8 cellular contexts compared by ENCODE assay signal in genomic region chr12:54352022-54352531, GRCh38. TPM values are rescaled to one million over a fixed set of nuclear protein-coding genes. Genes with fewer than 3 reads are reported as not detected.
DNase-seq lines count a peak whose midpoint lies in the region; ATAC-seq and TF ChIP-seq lines count a peak whose summit lies in the region.

No MANE protein-coding gene starts in this region.

- H3K9ac ChIP-seq in iPS-18a (ENCODE audit: low read length): peak overlapping the region; percentile 50

- H3K4me3 ChIP-seq in BJ (ENCODE audit: low read depth, low read length): peak overlapping the region; percentile 10; the same call in 1 of the 2 replicates
- H3K4me3 ChIP-seq in iPS-18a (ENCODE audit: low read length): peak overlapping the region; percentile 65

- H3K4me1 ChIP-seq in iPS-18a (ENCODE audit: control insufficient read depth, low read depth, low read length): peaks cover 59% of the 10 kb centered on the region

- no peaks in the 10 kb centered on the region for H3K9me3 ChIP-seq in iPS-18a (ENCODE audit: control insufficient read depth, low read depth, low read length)

- H3K27ac Mint-ChIP-seq in activated naive CD4-positive, alpha-beta T cell treated with anti-CD3 and anti-CD28 coated beads, Interleukin-2, amount 50 U/mL, for 24 hours: peak overlapping the region; percentile 74

- ATAC-seq in GM21528 (IDR thresholded peaks at IDR 0.05; ENCODE audit: low FRiP score, unreplicated experiment): no peak

- H3K27ac ChIP-seq in iPS-18a (ENCODE audit: low read length): peak overlapping the region; percentile 43

- peaks cover 7% of the 10 kb centered on the region for H3K36me3 Mint-ChIP-seq in activated naive CD4-positive, alpha-beta T cell treated with anti-CD3 and anti-CD28 coated beads, Interleukin-2, amount 50 U/mL, for 24 hours

- H3K9me3 Mint-ChIP-seq in activated naive CD4-positive, alpha-beta T cell treated with anti-CD3 and anti-CD28 coated beads, Interleukin-2, amount 50 U/mL, for 24 hours: no peaks in the 10 kb centered on the region

- H3K27me3 ChIP-seq in BJ (ENCODE audit: control insufficient read depth, insufficient read depth, low read length) (no peaks in the 10 kb centered on the region), iPS-18a (ENCODE audit: control insufficient read depth, insufficient read depth, low read length) (peaks cover 26% of the 10 kb centered on the region)

- POLR2A ChIA-PET in BJ (lab: Charles Lee): interaction anchor here (0.7 kb wide), 1 partner anchor 32 kb away, joined by 3 read pairs; the partner anchor contains the start of gene ZNF385A

- DNase-seq in BJ (ENCODE audit: low read depth): no peak
- DNase-seq in NCI-H1694 (lab: John Stamatoyannopoulos, UW): peak; percentile 40
- DNase-seq in stimulated activated CD4-positive, alpha-beta T cell treated with anti-CD3 and anti-CD28 coated beads, Interleukin-12 subunit alpha, Interleukin-12 subunit beta, amount 100 ng/mL, for 4 hours: peak; percentile 43
- no peak for DNase-seq in GF-D8 (lab: John Stamatoyannopoulos, UW)
- DNase-seq in UCSD-AML1 (lab: John Stamatoyannopoulos, UW; ENCODE audit: unreplicated experiment): no peak

- H3K27me3 Mint-ChIP-seq in activated naive CD4-positive, alpha-beta T cell treated with anti-CD3 and anti-CD28 coated beads, Interleukin-2, amount 50 U/mL, for 24 hours: no peaks in the 10 kb centered on the region

- CTCF ChIA-PET in BJ (lab: Yijun Ruan, JAX): interaction anchor here (0.6 to 4.1 kb wide), 9 partner anchors 10 to 101 kb away, joined by 3 to 28 read pairs (median 4); partner anchors contain the start of gene COPZ1

- no peak for TF ChIP-seq CTCF in BJ (IDR thresholded peaks at IDR 0.05; ENCODE audit: insufficient read depth, low read depth, low read length)

- peak overlapping the region; percentile 83 for H3K4me3 Mint-ChIP-seq in activated naive CD4-positive, alpha-beta T cell treated with anti-CD3 and anti-CD28 coated beads, Interleukin-2, amount 50 U/mL, for 24 hours

- peaks cover 18% of the 10 kb centered on the region for H3K4me1 Mint-ChIP-seq in activated naive CD4-positive, alpha-beta T cell treated with anti-CD3 and anti-CD28 coated beads, Interleukin-2, amount 50 U/mL, for 24 hours

- H3K36me3 ChIP-seq in BJ (ENCODE audit: control insufficient read depth, insufficient read depth, low read length) (peaks cover 15% of the 10 kb centered on the region), iPS-18a (ENCODE audit: control insufficient read depth, low read depth, low read length) (peaks cover 22% of the 10 kb centered on the region)

RNA-seq across cellular contexts. Expression of gene GPR84, which starts 12.2 kb away (rescaled TPM):
- not detected in 2 replicates for polyA plus RNA-seq in BJ (2011; rRNA removed)
- polyA minus RNA-seq in BJ (2011; rRNA and poly(A)+ RNA removed): not detected in 2 replicates

RNA-seq across cellular contexts. Expression of gene COPZ1, which starts 27.1 kb away (rescaled TPM):
- polyA plus RNA-seq in BJ (2011; rRNA removed): 203 and 341 TPM in 2 replicates
- 57.3 and 82.8 TPM in 2 replicates for polyA minus RNA-seq in BJ (2011; rRNA and poly(A)+ RNA removed)

RNA-seq across cellular contexts. Expression of gene ZNF385A, which starts 32.5 kb away (rescaled TPM):
- polyA plus RNA-seq in BJ (2011; rRNA removed): 0.92 and 0.96 TPM in 2 replicates
- polyA minus RNA-seq in BJ (2011; rRNA and poly(A)+ RNA removed): 1.1 and 1.2 TPM in 2 replicates

RNA-seq across cellular contexts. Expression of gene NFE2, which starts 51.3 kb away (rescaled TPM):
- 0.89 and 1.0 TPM in 2 replicates for polyA plus RNA-seq in BJ (2011; rRNA removed)
- 0.51 and 1.00 TPM in 2 replicates for polyA minus RNA-seq in BJ (2011; rRNA and poly(A)+ RNA removed)

Comparison
In these comparisons a context has a peak if more than half of its experiments do, and no peak if none do; other contexts are left out.
1. DNase-seq: peak in NCI-H1694 (single experiment) and stimulated activated CD4-positive, alpha-beta T cell treated with anti-CD3 and anti-CD28 coated beads, Interleukin-12 subunit alpha, Interleukin-12 subunit beta, amount 100 ng/mL, for 4 hours (single experiment); none in BJ (single experiment), GF-D8 (single experiment) and UCSD-AML1 (single experiment).